1 cellular context compared by ENCODE assay signal in the genomic region with DNA sequence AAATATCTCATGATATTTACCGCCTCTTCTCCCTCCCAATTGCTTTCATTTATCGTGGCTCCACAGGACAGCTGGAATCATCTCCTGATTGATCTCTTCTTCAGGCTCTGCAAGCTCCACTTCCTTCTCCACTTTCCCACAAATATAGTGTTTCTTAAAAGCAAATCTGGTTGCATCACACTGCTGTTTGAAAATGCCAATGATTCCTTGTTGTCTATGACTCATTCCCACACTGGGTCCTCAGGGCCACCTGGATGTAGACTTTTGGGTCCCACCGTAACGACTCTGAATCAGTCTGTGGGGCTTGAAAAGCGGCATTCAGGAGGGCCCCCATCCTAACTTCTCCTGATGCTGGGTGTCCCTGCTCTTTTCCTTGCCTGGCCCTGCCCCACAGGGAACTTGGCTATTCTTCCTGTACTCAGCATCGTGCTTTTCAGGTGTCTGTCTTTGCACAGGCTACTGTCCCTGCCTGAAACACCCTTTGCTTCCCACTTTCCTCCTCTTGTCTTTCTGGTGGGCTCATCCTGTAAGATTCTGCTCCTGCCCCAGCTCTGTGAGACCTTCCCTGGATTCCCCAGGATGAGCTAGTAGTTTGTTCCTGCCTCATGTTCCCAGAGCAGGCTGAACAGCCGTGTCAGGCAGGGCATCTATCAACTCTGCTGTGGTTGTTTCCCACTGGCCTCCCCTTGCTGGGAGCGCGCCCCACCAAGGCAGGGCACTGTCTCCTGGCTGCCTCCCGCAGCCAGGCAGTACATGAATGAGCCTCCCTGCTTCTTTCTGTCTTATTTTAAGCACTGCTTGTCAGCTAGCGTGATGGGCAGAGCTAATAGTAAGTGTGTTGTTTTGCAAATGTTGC.
TF ChIP-seq lines count a peak whose summit lies in the region.

No MANE protein-coding gene starts in this region.

TF ChIP-seq in IMR-90, 13 proteins besides CTCF, POLR2A, EP300 and RAD21:
- TF ChIP-seq CEBPB (IDR thresholded peaks at IDR 0.05; ENCODE audit: low read depth, low read length) (peak; percentile 90), SMC3 (IDR thresholded peaks at IDR 0.05; ENCODE audit: low read depth, low read length) (no peak), FOS (IDR thresholded peaks at IDR 0.05; ENCODE audit: low read depth, low read length) (peak; percentile 73), MAZ (IDR thresholded peaks at IDR 0.05; ENCODE audit: borderline replicate concordance, low read depth, low read length) (no peak)
